22 cellular contexts compared by ENCODE assay signal in genomic region chr18:72808688-72809087, GRCh38. TPM values are rescaled to one million over a fixed set of nuclear protein-coding genes. Genes with fewer than 3 reads are reported as not detected.
DNase-seq lines count a peak whose midpoint lies in the region; ATAC-seq and TF ChIP-seq lines count a peak whose summit lies in the region.
"Had no signal": no experiment of that assay in that cellular context is flagged by ENCODE, and none has a peak within 500 bp of the region (broad histone marks: within the 10 kb centered on the region; RNA-seq: fewer than 3 reads in every experiment).

No MANE protein-coding gene starts in this region.

- WGBS in heart left ventricle, 4 donors: 30 to 59% (median 39%) methylated on average over 2 of the region's 2 CpGs
- 56% methylated on average over 2 of the region's 2 CpGs for WGBS in right cardiac atrium

- no peak for TF ChIP-seq CTCF in heart left ventricle (IDR thresholded peaks at IDR 0.05)

- no peaks in the 10 kb centered on the region for H3K36me3 ChIP-seq in heart left ventricle

- no peaks in the 10 kb centered on the region for H3K27me3 ChIP-seq in heart left ventricle
- no peaks in the 10 kb centered on the region for H3K27me3 ChIP-seq in right cardiac atrium (ENCODE audit: control insufficient read depth, insufficient read depth)

- H3K9me3 ChIP-seq in heart left ventricle (no peaks in the 10 kb centered on the region), right cardiac atrium (ENCODE audit: control insufficient read depth, low read length) (no peaks in the 10 kb centered on the region)

- H3K27ac ChIP-seq in heart left ventricle (no peak overlapping the region), right cardiac atrium (ENCODE audit: low read length) (no peak overlapping the region)
- H3K27ac ChIP-seq: KMS-11 had no signal

- ATAC-seq in heart left ventricle: peak; percentile 67 to 87 (median 82)
- peak; percentile 39 to 72 for ATAC-seq in right cardiac atrium
- ATAC-seq in GM18873 (IDR thresholded peaks at IDR 0.05; ENCODE audit: low FRiP score, unreplicated experiment): no peak
- no peak for ATAC-seq in HG02973 (IDR thresholded peaks at IDR 0.05; ENCODE audit: unreplicated experiment)
- ATAC-seq: PC-3 had no signal

- H3K4me3 ChIP-seq in heart left ventricle (no peak overlapping the region), right cardiac atrium (ENCODE audit: low read length) (no peak overlapping the region)

- DNase-seq in heart left ventricle: peak in 4 of 5 donors; percentile 18 to 73 (median 38)
- DNase-seq in cardiac septum (ENCODE audit: low spot score): no peak
- DNase-seq in anterior cingulate cortex (lab: John Stamatoyannopoulos, UW): peak in 31 of 58 donors; percentile 6 to 65 (median 27)
- peak; percentile 17 to 69 (median 63) for DNase-seq in right cardiac atrium
- DNase-seq in activated naive CD4-positive, alpha-beta T cell (lab: John Stamatoyannopoulos, UW): no peak
- no peak for DNase-seq in NCI-H146 (lab: John Stamatoyannopoulos, UW)
- DNase-seq: 8988T; ACHN; CD4-positive, alpha-beta T cell; HCEC 1CT; NCI-H1048; NCI-H1436; NCI-H1930; NCI-H2107; NCI-H526; NCI-H82; NK-92 treated with Interleukin-12 subunit alpha and Interleukin-12 subunit beta, amount 100 ng/mL, for 24 hours; PC-3 had no signal

- no peak for TF ChIP-seq POLR2A in heart left ventricle (IDR thresholded peaks at IDR 0.05)

- H3K4me1 ChIP-seq in heart left ventricle: no peaks in the 10 kb centered on the region
- no peaks in the 10 kb centered on the region for H3K4me1 ChIP-seq in right cardiac atrium (ENCODE audit: control insufficient read depth, insufficient read depth, low read length)

- intact Hi-C loops in heart left ventricle (cut with DNase I): no loop called here
- intact Hi-C loops in cardiac septum (cut with DNase I): no loop called here
- intact Hi-C loops in right cardiac atrium (cut with DNase I): no loop called here

RNA-seq across cellular contexts. Expression of gene NETO1, which starts 59.1 kb away (rescaled TPM):
- 1 to 10 TPM in 1 of 9 donors, under 1 TPM in 4, not detected in 4; 0.09 to 2.0 (median 0.39) TPM for total RNA-seq in heart left ventricle
- polyA plus RNA-seq in heart left ventricle: under 1 TPM in 1 of 2 donors, not detected in 1; 0.39 TPM
- 0.83 TPM for total RNA-seq in cardiac septum
- total RNA-seq in right cardiac atrium: 1 to 10 TPM in 3 of 4 donors, under 1 TPM in 1; 0.68 to 1.9 (median 1.1) TPM
- polyA plus RNA-seq in right cardiac atrium: 0.57 TPM
- total RNA-seq: CD4-positive, alpha-beta T cell; SK-MEL-5 had no signal

Comparison
In these comparisons a context has a peak if more than half of its experiments do, and no peak if none do; other contexts are left out.
1. DNase-seq: peak in heart left ventricle (4 of 5), anterior cingulate cortex (31 of 58) and right cardiac atrium (3 of 3); none in cardiac septum (single experiment), activated naive CD4-positive, alpha-beta T cell (0 of 4) and NCI-H146 (single experiment).
2. ATAC-seq: peak in heart left ventricle (4 of 4) and right cardiac atrium (2 of 2); none in GM18873 (single experiment) and HG02973 (single experiment).